Comparison of ENCODE assay signal across 14 cellular contexts in the genomic region with DNA sequence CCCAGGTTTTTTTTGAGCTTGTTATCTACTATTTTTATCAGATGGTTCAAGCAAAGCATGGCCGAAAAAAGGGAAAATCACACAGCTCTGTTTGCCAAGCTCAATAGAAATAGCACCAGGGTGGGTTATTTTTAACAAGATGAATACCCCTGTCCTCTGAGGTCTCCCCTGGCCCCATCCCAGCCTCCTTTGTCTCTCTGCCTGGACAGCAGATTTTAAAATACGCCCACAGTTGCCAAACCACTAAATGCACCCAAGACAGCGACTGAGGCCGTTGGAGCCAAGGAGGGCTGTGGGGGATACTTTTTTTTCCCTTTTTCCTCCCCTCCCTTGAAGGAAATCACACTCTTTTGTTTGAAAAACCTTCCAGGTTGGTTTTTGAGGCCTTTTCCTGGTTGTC.
A peak's percentile ranks its signal among the peaks of the same experiment; 100 is the strongest.
DNase-seq lines count a peak whose midpoint lies in the region; ATAC-seq and TF ChIP-seq lines count a peak whose summit lies in the region.
"Had no signal": no experiment of that assay in that cellular context is flagged by ENCODE, and none has a peak within 500 bp of the region (broad histone marks: within the 10 kb centered on the region; RNA-seq: fewer than 3 reads in every experiment).

No MANE protein-coding gene starts in this region.

- H3K4me2 ChIP-seq in OCI-LY7 (ENCODE audit: low read length): no peak overlapping the region

- TF ChIP-seq CTCF in cardiac muscle cell (IDR thresholded peaks at IDR 0.05; ENCODE audit: low read depth, low read length) (no peak), progenitor cell of endocrine pancreas (IDR thresholded peaks at IDR 0.05; ENCODE audit: unreplicated experiment) (no peak), OCI-LY7 (conservative IDR thresholded peaks at IDR 0.05; ENCODE audit: low read length) (no peak)

- H3K27me3 ChIP-seq in cardiac muscle cell (no peaks in the 10 kb centered on the region), right cardiac atrium (ENCODE audit: control insufficient read depth, insufficient read depth) (no peaks in the 10 kb centered on the region)

- WGBS in right cardiac atrium: 59% methylated on average over 4 of the region's 4 CpGs

- no peak overlapping the region for H3K4me3 ChIP-seq in cardiac muscle cell
- no peak overlapping the region for H3K4me3 ChIP-seq in right cardiac atrium (ENCODE audit: low read length)
- no peak overlapping the region for H3K4me3 ChIP-seq in OCI-LY7 (ENCODE audit: low read depth, low read length, poor library complexity, severe bottlenecking)
- H3K4me3 ChIP-seq: HAP-1 had no signal

- H3K4me1 ChIP-seq in cardiac muscle cell (ENCODE audit: low read depth) (peaks cover 39% of the 10 kb centered on the region), right cardiac atrium (ENCODE audit: control insufficient read depth, insufficient read depth, low read length) (no peaks in the 10 kb centered on the region), OCI-LY7 (ENCODE audit: insufficient read depth, low read length, poor library complexity, severe bottlenecking) (no peaks in the 10 kb centered on the region)
- H3K4me1 ChIP-seq: HAP-1 had no signal

- no peak overlapping the region for H3K4me3 Mint-ChIP-seq in progenitor cell of endocrine pancreas (ENCODE audit: low read depth)
- no peak overlapping the region for H3K4me3 Mint-ChIP-seq in activated naive CD4-positive, alpha-beta T cell treated with anti-CD3 and anti-CD28 coated beads for 36 hours
- H3K4me3 Mint-ChIP-seq: CD4-positive, CD25-positive, alpha-beta regulatory T cell had no signal

- ATAC-seq in right cardiac atrium (no peak), HG02763 (IDR thresholded peaks at IDR 0.05; ENCODE audit: unreplicated experiment) (no peak)

- POLR2A ChIA-PET in OCI-LY7 (lab: Charles Lee): interaction anchor here (0.7 kb wide), 1 partner anchor 233 kb away, joined by 5 read pairs; no protein-coding TSS in a partner anchor

- no peaks in the 10 kb centered on the region for H3K9me3 Mint-ChIP-seq in progenitor cell of endocrine pancreas (ENCODE audit: low read depth)
- no peaks in the 10 kb centered on the region for H3K9me3 Mint-ChIP-seq in activated naive CD4-positive, alpha-beta T cell treated with anti-CD3 and anti-CD28 coated beads for 36 hours
- H3K9me3 Mint-ChIP-seq: CD4-positive, CD25-positive, alpha-beta regulatory T cell had no signal

- CTCF ChIA-PET in activated naive CD4-positive, alpha-beta T cell treated with anti-CD3 and anti-CD28 coated beads for 36 hours (lab: Charles Lee): no interaction called here
- CTCF ChIA-PET in OCI-LY7 (lab: Charles Lee; ENCODE audit: unreplicated experiment): no interaction called here

- H3K9me3 ChIP-seq in cardiac muscle cell (ENCODE audit: low read depth) (no peaks in the 10 kb centered on the region), right cardiac atrium (ENCODE audit: control insufficient read depth, low read length) (no peaks in the 10 kb centered on the region), OCI-LY7 (ENCODE audit: low read length) (no peaks in the 10 kb centered on the region)
- H3K9me3 ChIP-seq: HAP-1 had no signal

- peak overlapping the region; percentile 32 for H3K27ac ChIP-seq in cardiac muscle cell
- no peak overlapping the region for H3K27ac ChIP-seq in right cardiac atrium (ENCODE audit: low read length)
- H3K27ac ChIP-seq in OCI-LY7 (ENCODE audit: low read depth, low read length, poor library complexity, severe bottlenecking): no peak overlapping the region
- H3K27ac ChIP-seq: 22Rv1, HL-60 had no signal

- no peaks in the 10 kb centered on the region for H3K9me2 ChIP-seq in OCI-LY7 (ENCODE audit: insufficient read depth, low read length)

- intact Hi-C loops in right cardiac atrium (cut with DNase I): no loop called here
- intact Hi-C loops in activated naive CD4-positive, alpha-beta T cell treated with anti-CD3 and anti-CD28 coated beads for 36 hours (cut with micrococcal nuclease): no loop called here
- intact Hi-C loops in OCI-LY7 (cut with micrococcal nuclease; ENCODE audit: unreplicated experiment): no loop called here

- H2AFZ ChIP-seq in OCI-LY7 (ENCODE audit: low read length): no peak overlapping the region

- no peaks in the 10 kb centered on the region for H3K27me3 Mint-ChIP-seq in progenitor cell of endocrine pancreas
- no peaks in the 10 kb centered on the region for H3K27me3 Mint-ChIP-seq in activated naive CD4-positive, alpha-beta T cell treated with anti-CD3 and anti-CD28 coated beads for 36 hours (ENCODE audit: low read depth)
- H3K27me3 Mint-ChIP-seq: CD4-positive, CD25-positive, alpha-beta regulatory T cell had no signal

- H4K20me1 ChIP-seq in OCI-LY7 (ENCODE audit: insufficient read depth, low read length): no peaks in the 10 kb centered on the region

- DNase-seq in cardiac muscle cell (ENCODE audit: low read depth in 1 of 2, low spot score in 1 of 2): no peak
- DNase-seq in right cardiac atrium: no peak
- peak; percentile 6 for DNase-seq in medulla oblongata (ENCODE audit: extremely low spot score)
- DNase-seq in progenitor cell of endocrine pancreas (ENCODE audit: low spot score, unreplicated experiment): no peak
- DNase-seq in NCI-H510A treated with DMSO at 0.1 percent for 48 hours (lab: John Stamatoyannopoulos, UW): no peak
- DNase-seq in activated naive CD4-positive, alpha-beta T cell treated with anti-CD3 and anti-CD28 coated beads for 36 hours: no peak
- no peak for DNase-seq in OCI-LY7 (ENCODE audit: low spot score)
- DNase-seq: CD4-positive, CD25-positive, alpha-beta regulatory T cell; DMS53; GF-D8 had no signal

- H3K4me1 Mint-ChIP-seq in progenitor cell of endocrine pancreas (ENCODE audit: low read depth): peaks cover 53% of the 10 kb centered on the region
- H3K4me1 Mint-ChIP-seq in activated naive CD4-positive, alpha-beta T cell treated with anti-CD3 and anti-CD28 coated beads for 36 hours (ENCODE audit: low read depth): no peaks in the 10 kb centered on the region
- H3K4me1 Mint-ChIP-seq: CD4-positive, CD25-positive, alpha-beta regulatory T cell had no signal

- peak overlapping the region; percentile 41 for H3K27ac Mint-ChIP-seq in progenitor cell of endocrine pancreas
- no peak overlapping the region for H3K27ac Mint-ChIP-seq in activated naive CD4-positive, alpha-beta T cell treated with anti-CD3 and anti-CD28 coated beads for 36 hours
- H3K27ac Mint-ChIP-seq: CD4-positive, CD25-positive, alpha-beta regulatory T cell had no signal

- no peaks in the 10 kb centered on the region for H3K36me3 Mint-ChIP-seq in progenitor cell of endocrine pancreas (ENCODE audit: insufficient read depth)
- H3K36me3 Mint-ChIP-seq in activated naive CD4-positive, alpha-beta T cell treated with anti-CD3 and anti-CD28 coated beads for 36 hours (ENCODE audit: low read depth): no peaks in the 10 kb centered on the region
- H3K36me3 Mint-ChIP-seq: CD4-positive, CD25-positive, alpha-beta regulatory T cell had no signal

- H3K36me3 ChIP-seq in cardiac muscle cell: no peaks in the 10 kb centered on the region
- no peaks in the 10 kb centered on the region for H3K36me3 ChIP-seq in OCI-LY7 (ENCODE audit: insufficient read depth, low read length)
- H3K36me3 ChIP-seq: HAP-1 had no signal

- H3K79me2 ChIP-seq in OCI-LY7 (ENCODE audit: insufficient read depth, low read depth, low read length): no peaks in the 10 kb centered on the region

- no TSS peak for BruUV-seq in OCI-LY7 (replicated peaks; lab: Mats Ljungman, UMichigan)
